Comparison of ENCODE assay signal across 21 cellular contexts in genomic region chr18:50949185-50949584, GRCh38. TPM values are rescaled to one million over a fixed set of nuclear protein-coding genes. Genes with fewer than 3 reads are reported as not detected.
DNase-seq lines count a peak whose midpoint lies in the region; ATAC-seq, FAIRE-seq and TF ChIP-seq lines count a peak whose summit lies in the region.
"Had no signal": no experiment of that assay in that cellular context is flagged by ENCODE, and none has a peak within 500 bp of the region (broad histone marks: within the 10 kb centered on the region; RNA-seq: fewer than 3 reads in every experiment).

No MANE protein-coding gene starts in this region.

- POLR2A ChIA-PET in GM12878 (lab: Charles Lee) = interaction anchor here (0.6 kb wide), 1 partner anchor 70 kb away, joined by 10 read pairs; no protein-coding TSS in a partner anchor

- RAD21 ChIA-PET in GM12878 (lab: Charles Lee; ENCODE audit: unreplicated experiment) = no interaction called here

- peak; percentile 35 for FAIRE-seq in GM12878 (lab: Jason Lieb, UNC)
- no peak for FAIRE-seq in small intestine (lab: Jason Lieb, UNC)
- FAIRE-seq: A549, D721Med, G401.6, GM12892, GM18507 had no signal

- H3K9me3 ChIP-seq in GM12878 (replicated peaks; ENCODE audit: control insufficient read depth, insufficient read depth, low read length) = no peaks in the 10 kb centered on the region
- no peaks in the 10 kb centered on the region for H3K9me3 ChIP-seq in small intestine (ENCODE audit: control insufficient read depth, low read depth)
- H3K9me3 ChIP-seq: A549; BLaER1 treated with 17β-estradiol and CSF1 and Interleukin-3, amounts not matched to agents 10 nM and 100 nM; Caco-2 had no signal

- no peak overlapping the region for H3K4me2 ChIP-seq in GM12878 (ENCODE audit: control insufficient read depth, insufficient read depth)
- H3K4me2 ChIP-seq: A549; BLaER1 treated with 17β-estradiol and CSF1 and Interleukin-3, amounts not matched to agents 10 nM and 100 nM had no signal

- H3K27me3 ChIP-seq in GM12878 (replicated peaks in 1 of 2; ENCODE audit: control insufficient read depth in 2 of 2, insufficient read depth in 2 of 2, low read length in 1 of 2) (no peaks in the 10 kb centered on the region), small intestine (ENCODE audit: control insufficient read depth in 2 of 2, insufficient read depth in 2 of 2, low read length in 2 of 2) (no peaks in the 10 kb centered on the region)
- H3K27me3 ChIP-seq: BLaER1 treated with 17β-estradiol and CSF1 and Interleukin-3, amounts not matched to agents 10 nM and 100 nM had no signal

- intact Hi-C loops in GM12878 (cut with micrococcal nuclease; ENCODE audit: unreplicated experiment) = no loop called here
- intact Hi-C loops in left colon (cut with DNase I, micrococcal nuclease) = no loop called here
- intact Hi-C loops in posterior cingulate gyrus (cut with DNase I) = no loop called here

- in situ Hi-C loops in GM12878 (cut with MboI) = no loop called here

- no peak for TF ChIP-seq CTCF in GM12878 (IDR thresholded peaks at IDR 0.05 in 2 of 3, conservative IDR thresholded peaks at IDR 0.05 in 1 of 3; ENCODE audit: control insufficient read depth in 2 of 3, extremely low read depth in 1 of 3, insufficient read depth in 1 of 3, low read depth in 3 of 3, low read length in 3 of 3)

- no peak overlapping the region for H3K4me3 ChIP-seq in GM12878
- no peak overlapping the region for H3K4me3 ChIP-seq in small intestine (ENCODE audit: low read depth in 1 of 2, low read length in 2 of 2)
- H3K4me3 ChIP-seq: A549; BLaER1 treated with 17β-estradiol and CSF1 and Interleukin-3, amounts not matched to agents 10 nM and 100 nM had no signal

- no TSS peak for BruUV-seq in GM12878 (replicated peaks; lab: Mats Ljungman, UMichigan)

- DNase-seq in GM12878 (ENCODE audit: low read depth, low spot score) (no peak), left colon (peak in 1 of 2 donors; percentile 36), small intestine (peak; percentile 27), dedifferentiated amniotic fluid mesenchymal stem cell (ENCODE audit: extremely low spot score) (no peak), posterior cingulate gyrus (no peak)
- DNase-seq: AML-193; Caco-2; Calu3; CD4-positive, alpha-beta T cell; CD8-positive, alpha-beta T cell; DMS79 treated with DMSO at 0.1 percent for 48 hours; GF-D8 had no signal

- no peak for TF ChIP-seq POLR2A in GM12878 (IDR thresholded peaks at IDR 0.05; ENCODE audit: low read depth, low read length)

- SMC1A ChIA-PET in GM12878 (lab: Charles Lee; ENCODE audit: uncharacterized antibody, unreplicated experiment) = no interaction called here

- H3K79me2 ChIP-seq in GM12878 (ENCODE audit: control insufficient read depth, insufficient read depth, low read length) = no peaks in the 10 kb centered on the region

- no peak overlapping the region for H3K9ac ChIP-seq in GM12878 (ENCODE audit: control insufficient read depth, insufficient read depth, low read length)
- H3K9ac ChIP-seq: BLaER1 treated with 17β-estradiol and CSF1 and Interleukin-3, amounts not matched to agents 10 nM and 100 nM had no signal

- no peaks in the 10 kb centered on the region for H3K4me1 ChIP-seq in GM12878 (ENCODE audit: control insufficient read depth, insufficient read depth, low read length)
- no peaks in the 10 kb centered on the region for H3K4me1 ChIP-seq in small intestine (ENCODE audit: control insufficient read depth in 2 of 2, insufficient read depth in 1 of 2, low read depth in 1 of 2, low read length in 1 of 2)
- H3K4me1 ChIP-seq: A549, Caco-2 had no signal

- no peak overlapping the region for H2AFZ ChIP-seq in GM12878 (ENCODE audit: control insufficient read depth, low read depth, low read length)

- H4K20me1 ChIP-seq in GM12878 (ENCODE audit: control insufficient read depth, insufficient read depth) = no peaks in the 10 kb centered on the region

- TF ChIP-seq RAD21 in GM12878 (IDR thresholded peaks at IDR 0.05; ENCODE audit: insufficient read depth, low read depth, low read length) = no peak

- H3K36me3 ChIP-seq in GM12878 (ENCODE audit: control insufficient read depth in 2 of 2, insufficient read depth in 2 of 2, low read length in 1 of 2) (peaks cover 2 to 7% of the 10 kb centered on the region in 2 experiments; a peak in 3 of 4 replicates), small intestine (ENCODE audit: control insufficient read depth in 2 of 2, insufficient read depth in 2 of 2, low read length in 2 of 2) (peaks cover 3 to 8% of the 10 kb centered on the region in 2 donors)

- no peak for ATAC-seq in GM12878
- peak; percentile 87 for ATAC-seq in left colon
- ATAC-seq in HG03097 (IDR thresholded peaks at IDR 0.05; ENCODE audit: low FRiP score, unreplicated experiment) = no peak
- ATAC-seq: A549; CD8-positive, alpha-beta T cell had no signal

- 97% methylated on average over 6 of the region's 6 CpGs for WGBS in GM12878 (ENCODE audit: insufficient coverage, insufficient replicate concordance, low lambda C conversion rate, missing lambda C conversion rate)
- 67 to 79% (median 70%) methylated on average over 6 of the region's 6 CpGs for WGBS in small intestine, 3 donors

- CTCF ChIA-PET in GM12878 (lab: Yijun Ruan, JAX) = no interaction called here

- no peak for TF ChIP-seq EP300 in GM12878 (IDR thresholded peaks at IDR 0.05; ENCODE audit: borderline replicate concordance in 1 of 2, control insufficient read depth in 1 of 2, low read depth in 2 of 2, low read length in 2 of 2)

- no peak overlapping the region for H3K27ac ChIP-seq in GM12878 (ENCODE audit: control insufficient read depth, insufficient read depth)
- H3K27ac ChIP-seq in small intestine (ENCODE audit: low read depth in 1 of 2, low read length in 1 of 2) = no peak overlapping the region
- H3K27ac ChIP-seq: 22Rv1; A549; BLaER1 treated with 17β-estradiol and CSF1 and Interleukin-3, amounts not matched to agents 10 nM and 100 nM; C4-2B had no signal

TF ChIP-seq in GM12878, 131 proteins besides CTCF, POLR2A, EP300 and RAD21:
- TF ChIP-seq POLR2AphosphoS5 (IDR thresholded peaks at IDR 0.05; ENCODE audit: low read length) (no peak), ETV6 (conservative IDR thresholded peaks at IDR 0.05 in 1 of 2, IDR thresholded peaks at IDR 0.05 in 1 of 2; ENCODE audit: borderline replicate concordance in 1 of 2, low read depth in 1 of 2) (no peak), GABPA (IDR thresholded peaks at IDR 0.05; ENCODE audit: low read depth) (no peak), REST (IDR thresholded peaks at IDR 0.05; ENCODE audit: low read depth, low read length) (no peak)
TF ChIP-seq in GM12878: peak in this region for 0.

RNA-seq across cellular contexts. Expression of gene ELAC1, which starts 18.7 kb away (rescaled TPM):
- total RNA-seq in GM12878 (2013; cell fraction: nucleolus; rRNA removed) = 15.7 and 16.5 TPM in 2 replicates
- total RNA-seq in GM12878 (2014; rRNA removed) = 7.6 and 9.4 TPM in 2 replicates
- 8.8 and 10.2 TPM in 2 replicates for total RNA-seq in GM12878 (2014; rRNA removed; fragmentation: Illumina TruSeq; extraction: Trizol)
- total RNA-seq in GM12878 (2021) = 9.3 and 9.4 TPM in 2 replicates
- polyA plus RNA-seq in GM12878 (2011; ENCODE audit: low read depth) = 6.3 TPM
- 6.1 and 6.3 TPM in 2 replicates for polyA plus RNA-seq in GM12878 (2011; rRNA removed)
- polyA plus RNA-seq in GM12878 (2011; cell fraction: cytosol; rRNA removed) = 2.5 and 4.0 TPM in 2 replicates
- polyA plus RNA-seq in GM12878 (2011; cell fraction: nucleus; rRNA removed) = 3.5 and 4.0 TPM in 2 replicates
- 6.1 and 6.7 TPM in 2 replicates for polyA plus RNA-seq in GM12878 (2012)
- polyA plus RNA-seq in GM12878 (2014; fragmentation: Illumina TruSeq; extraction: Trizol) = 10.7 and 15.0 TPM in 2 replicates
- 1 to 10 TPM; 4.9 to 8.0 TPM for polyA plus RNA-seq in GM12878 (2014; fragmentation: Nextera tagmentation; extraction: Ambion mirVana)
- 9.6 and 12.0 TPM in 2 replicates for polyA plus RNA-seq in GM12878 (2014; rRNA removed)
- polyA plus RNA-seq in GM12878 (2016; fragmentation: Nextera tagmentation; extraction: Ambion mirVana) = 10 to 100 TPM; 21.9 to 23.0 TPM
- polyA minus RNA-seq in GM12878 (2011; rRNA and poly(A)+ RNA removed) = 9.2 and 12.1 TPM in 2 replicates
- 2.1 and 2.3 TPM in 2 replicates for polyA minus RNA-seq in GM12878 (2011; cell fraction: cytosol; rRNA and poly(A)+ RNA removed)
- 13.7 and 19.3 TPM in 2 replicates for polyA minus RNA-seq in GM12878 (2011; cell fraction: nucleus; rRNA and poly(A)+ RNA removed)
- 1 to 10 TPM; 8.6 to 9.4 TPM for total RNA-seq in left colon
- polyA plus RNA-seq in small intestine = 1 to 10 TPM; 5.9 to 9.6 (median 7.5) TPM
